In the genomic region with DNA sequence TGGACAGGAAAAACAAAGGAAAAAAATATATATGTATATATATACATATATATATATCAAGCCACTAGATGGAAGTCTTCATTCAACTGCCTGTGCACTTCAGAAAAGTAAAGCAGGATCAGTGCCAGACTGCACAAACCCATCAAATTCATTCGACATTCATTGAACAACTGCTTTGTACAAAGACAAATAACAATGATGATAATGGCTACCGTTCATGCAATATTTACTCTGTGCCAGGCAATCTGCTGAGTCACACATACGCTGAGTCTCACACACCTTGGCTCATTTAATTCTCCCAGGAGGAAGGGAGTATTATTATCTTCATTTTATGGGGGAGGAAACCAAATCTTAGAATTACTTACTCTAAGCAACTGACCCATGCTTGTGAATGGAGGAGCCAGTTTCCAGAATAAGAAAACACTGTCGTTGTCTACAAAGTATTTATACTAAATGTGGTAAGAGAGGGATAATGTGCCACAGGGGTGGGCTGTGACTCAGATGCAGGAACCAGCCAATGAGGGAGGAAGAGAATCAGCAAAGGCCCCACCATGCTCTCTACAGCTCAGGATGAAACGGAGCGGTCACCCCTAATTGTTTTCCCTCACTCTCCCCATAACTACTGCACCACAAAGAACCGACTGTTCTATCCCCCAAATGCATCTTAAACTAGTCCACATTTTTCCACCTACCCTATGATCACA, we compare ENCODE assay signal across 7 cellular contexts. TPM values are rescaled to one million over a fixed set of nuclear protein-coding genes. Genes with fewer than 3 reads are reported as not detected.
DNase-seq lines count a peak whose midpoint lies in the region; ATAC-seq and TF ChIP-seq lines count a peak whose summit lies in the region.

No MANE protein-coding gene starts in this region.

- H3K27me3 ChIP-seq in MG63 = no peaks in the 10 kb centered on the region

- no peaks in the 10 kb centered on the region for H3K4me1 ChIP-seq in mucosa of descending colon (ENCODE audit: low read depth)

- no peak for DNase-seq in GM12864 (ENCODE audit: low read depth)
- peak; percentile 49 for DNase-seq in MG63
- no peak for DNase-seq in mucosa of descending colon
- no peak for DNase-seq in stimulated activated CD4-positive, alpha-beta T cell treated with anti-CD3 and anti-CD28 coated beads, Interleukin-15, amount 100 ng/mL, for 24 hours

- H3K36me3 ChIP-seq in MG63 (no peaks in the 10 kb centered on the region), mucosa of descending colon (ENCODE audit: low read depth) (no peaks in the 10 kb centered on the region)

- H3K4me3 ChIP-seq in GM12864 (ENCODE audit: low read depth, low read length) = no peak overlapping the region
- H3K4me3 ChIP-seq in MG63 = no peak overlapping the region
- no peak overlapping the region for H3K4me3 ChIP-seq in mucosa of descending colon

- intact Hi-C loops in mucosa of descending colon (cut with DNase I, micrococcal nuclease) = no loop called here

- H3K9me3 ChIP-seq in MG63 (no peaks in the 10 kb centered on the region), mucosa of descending colon (no peaks in the 10 kb centered on the region)

- TF ChIP-seq CTCF in GM12864 (IDR thresholded peaks at IDR 0.05; ENCODE audit: low read depth, low read length, missing control alignments) (peak; percentile 11), mucosa of descending colon (IDR thresholded peaks at IDR 0.05) (no peak)

- ATAC-seq in SK-N-SH treated with all-trans-retinoic acid at 6 μM for 48 hours (peak; percentile 49; the same call in 2 of the 3 replicates), mucosa of descending colon (peak; percentile 87), GM21619 (IDR thresholded peaks at IDR 0.05; ENCODE audit: unreplicated experiment) (no peak), HG02870 (IDR thresholded peaks at IDR 0.05; ENCODE audit: unreplicated experiment) (no peak)

TF ChIP-seq in SK-N-SH treated with all-trans-retinoic acid at 6 μM for 48 hours, 23 proteins besides CTCF, POLR2A, EP300 and RAD21:
- TF ChIP-seq CSDC2 (CRISPR knock-in tag; IDR thresholded peaks at IDR 0.05) (no peak), OSR1 (CRISPR knock-in tag; IDR thresholded peaks at IDR 0.05) (no peak), ZC3H10 (CRISPR knock-in tag; IDR thresholded peaks at IDR 0.05) (no peak), ESRRG (CRISPR knock-in tag; IDR thresholded peaks at IDR 0.05) (no peak), TOX (CRISPR knock-in tag; IDR thresholded peaks at IDR 0.05; ENCODE audit: borderline replicate concordance) (no peak), RARB (CRISPR knock-in tag; IDR thresholded peaks at IDR 0.05) (no peak)
- TF ChIP-seq, protein P1, sequence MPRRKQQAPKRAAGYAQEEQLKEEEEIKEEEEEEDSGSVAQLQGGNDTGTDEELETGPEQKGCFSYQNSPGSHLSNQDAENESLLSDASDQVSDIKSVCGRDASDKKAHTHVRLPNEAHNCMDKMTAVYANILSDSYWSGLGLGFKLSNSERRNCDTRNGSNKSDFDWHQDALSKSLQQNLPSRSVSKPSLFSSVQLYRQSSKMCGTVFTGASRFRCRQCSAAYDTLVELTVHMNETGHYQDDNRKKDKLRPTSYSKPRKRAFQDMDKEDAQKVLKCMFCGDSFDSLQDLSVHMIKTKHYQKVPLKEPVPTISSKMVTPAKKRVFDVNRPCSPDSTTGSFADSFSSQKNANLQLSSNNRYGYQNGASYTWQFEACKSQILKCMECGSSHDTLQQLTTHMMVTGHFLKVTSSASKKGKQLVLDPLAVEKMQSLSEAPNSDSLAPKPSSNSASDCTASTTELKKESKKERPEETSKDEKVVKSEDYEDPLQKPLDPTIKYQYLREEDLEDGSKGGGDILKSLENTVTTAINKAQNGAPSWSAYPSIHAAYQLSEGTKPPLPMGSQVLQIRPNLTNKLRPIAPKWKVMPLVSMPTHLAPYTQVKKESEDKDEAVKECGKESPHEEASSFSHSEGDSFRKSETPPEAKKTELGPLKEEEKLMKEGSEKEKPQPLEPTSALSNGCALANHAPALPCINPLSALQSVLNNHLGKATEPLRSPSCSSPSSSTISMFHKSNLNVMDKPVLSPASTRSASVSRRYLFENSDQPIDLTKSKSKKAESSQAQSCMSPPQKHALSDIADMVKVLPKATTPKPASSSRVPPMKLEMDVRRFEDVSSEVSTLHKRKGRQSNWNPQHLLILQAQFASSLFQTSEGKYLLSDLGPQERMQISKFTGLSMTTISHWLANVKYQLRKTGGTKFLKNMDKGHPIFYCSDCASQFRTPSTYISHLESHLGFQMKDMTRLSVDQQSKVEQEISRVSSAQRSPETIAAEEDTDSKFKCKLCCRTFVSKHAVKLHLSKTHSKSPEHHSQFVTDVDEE (CRISPR knock-in tag; IDR thresholded peaks at IDR 0.05) = no peak
- TF ChIP-seq, protein P2, sequence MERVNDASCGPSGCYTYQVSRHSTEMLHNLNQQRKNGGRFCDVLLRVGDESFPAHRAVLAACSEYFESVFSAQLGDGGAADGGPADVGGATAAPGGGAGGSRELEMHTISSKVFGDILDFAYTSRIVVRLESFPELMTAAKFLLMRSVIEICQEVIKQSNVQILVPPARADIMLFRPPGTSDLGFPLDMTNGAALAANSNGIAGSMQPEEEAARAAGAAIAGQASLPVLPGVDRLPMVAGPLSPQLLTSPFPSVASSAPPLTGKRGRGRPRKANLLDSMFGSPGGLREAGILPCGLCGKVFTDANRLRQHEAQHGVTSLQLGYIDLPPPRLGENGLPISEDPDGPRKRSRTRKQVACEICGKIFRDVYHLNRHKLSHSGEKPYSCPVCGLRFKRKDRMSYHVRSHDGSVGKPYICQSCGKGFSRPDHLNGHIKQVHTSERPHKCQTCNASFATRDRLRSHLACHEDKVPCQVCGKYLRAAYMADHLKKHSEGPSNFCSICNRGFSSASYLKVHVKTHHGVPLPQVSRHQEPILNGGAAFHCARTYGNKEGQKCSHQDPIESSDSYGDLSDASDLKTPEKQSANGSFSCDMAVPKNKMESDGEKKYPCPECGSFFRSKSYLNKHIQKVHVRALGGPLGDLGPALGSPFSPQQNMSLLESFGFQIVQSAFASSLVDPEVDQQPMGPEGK (CRISPR knock-in tag; IDR thresholded peaks at IDR 0.05; ENCODE audit: borderline replicate concordance) = no peak
- TF ChIP-seq, protein P3, sequence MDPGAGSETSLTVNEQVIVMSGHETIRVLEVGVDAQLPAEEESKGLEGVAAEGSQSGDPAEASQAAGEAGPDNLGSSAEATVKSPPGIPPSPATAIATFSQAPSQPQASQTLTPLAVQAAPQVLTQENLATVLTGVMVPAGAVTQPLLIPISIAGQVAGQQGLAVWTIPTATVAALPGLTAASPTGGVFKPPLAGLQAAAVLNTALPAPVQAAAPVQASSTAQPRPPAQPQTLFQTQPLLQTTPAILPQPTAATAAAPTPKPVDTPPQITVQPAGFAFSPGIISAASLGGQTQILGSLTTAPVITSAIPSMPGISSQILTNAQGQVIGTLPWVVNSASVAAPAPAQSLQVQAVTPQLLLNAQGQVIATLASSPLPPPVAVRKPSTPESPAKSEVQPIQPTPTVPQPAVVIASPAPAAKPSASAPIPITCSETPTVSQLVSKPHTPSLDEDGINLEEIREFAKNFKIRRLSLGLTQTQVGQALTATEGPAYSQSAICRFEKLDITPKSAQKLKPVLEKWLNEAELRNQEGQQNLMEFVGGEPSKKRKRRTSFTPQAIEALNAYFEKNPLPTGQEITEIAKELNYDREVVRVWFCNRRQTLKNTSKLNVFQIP (CRISPR knock-in tag; IDR thresholded peaks at IDR 0.05; ENCODE audit: borderline replicate concordance, low read depth) = no peak
- TF ChIP-seq, protein P4, sequence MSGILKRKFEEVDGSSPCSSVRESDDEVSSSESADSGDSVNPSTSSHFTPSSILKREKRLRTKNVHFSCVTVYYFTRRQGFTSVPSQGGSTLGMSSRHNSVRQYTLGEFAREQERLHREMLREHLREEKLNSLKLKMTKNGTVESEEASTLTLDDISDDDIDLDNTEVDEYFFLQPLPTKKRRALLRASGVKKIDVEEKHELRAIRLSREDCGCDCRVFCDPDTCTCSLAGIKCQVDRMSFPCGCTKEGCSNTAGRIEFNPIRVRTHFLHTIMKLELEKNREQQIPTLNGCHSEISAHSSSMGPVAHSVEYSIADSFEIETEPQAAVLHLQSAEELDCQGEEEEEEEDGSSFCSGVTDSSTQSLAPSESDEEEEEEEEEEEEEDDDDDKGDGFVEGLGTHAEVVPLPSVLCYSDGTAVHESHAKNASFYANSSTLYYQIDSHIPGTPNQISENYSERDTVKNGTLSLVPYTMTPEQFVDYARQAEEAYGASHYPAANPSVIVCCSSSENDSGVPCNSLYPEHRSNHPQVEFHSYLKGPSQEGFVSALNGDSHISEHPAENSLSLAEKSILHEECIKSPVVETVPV (CRISPR knock-in tag; IDR thresholded peaks at IDR 0.05) = no peak

RNA-seq across cellular contexts. Expression of a gene that starts 44.4 kb away (rescaled TPM):
- not detected in 2 replicates for total RNA-seq in MG63 (2014; rRNA removed; shearing (Covaris generic); ENCODE audit: low replicate concordance)
- not detected for total RNA-seq in mucosa of descending colon

Comparison
In these comparisons a context has a peak if more than half of its experiments do, and no peak if none do; other contexts are left out.
1. ATAC-seq: peak in SK-N-SH treated with all-trans-retinoic acid at 6 μM for 48 hours (single experiment) and mucosa of descending colon (single experiment); none in GM21619 (single experiment) and HG02870 (single experiment).